Comparison of ENCODE assay signal across 11 cellular contexts in the genomic region with DNA sequence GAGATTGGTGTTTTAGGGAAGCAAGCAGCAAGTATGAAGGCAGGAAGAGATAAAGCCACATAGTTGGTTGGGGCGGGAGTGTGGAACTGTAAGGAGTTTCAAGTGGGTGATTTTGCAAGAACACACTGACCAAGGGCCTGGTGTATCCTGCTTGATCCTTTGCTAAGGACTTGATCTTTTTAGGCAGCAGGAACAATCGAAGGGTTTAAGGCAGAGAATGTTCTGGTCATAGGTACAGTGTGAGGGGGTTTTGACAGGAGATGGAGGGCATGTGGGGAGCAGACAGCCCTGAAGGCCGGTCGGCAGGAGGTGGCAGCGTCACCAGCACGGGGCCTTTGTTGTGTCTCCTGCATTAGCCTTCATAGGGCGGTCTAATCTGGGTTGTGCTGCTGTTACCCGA. TPM values are rescaled to one million over a fixed set of nuclear protein-coding genes. Genes with fewer than 3 reads are reported as not detected.
DNase-seq lines count a peak whose midpoint lies in the region; ATAC-seq, FAIRE-seq and TF ChIP-seq lines count a peak whose summit lies in the region.
"Had no signal": no experiment of that assay in that cellular context is flagged by ENCODE, and none has a peak within 500 bp of the region (broad histone marks: within the 10 kb centered on the region; RNA-seq: fewer than 3 reads in every experiment).

No MANE protein-coding gene starts in this region.

- no peak for FAIRE-seq in frontal cortex (lab: Jason Lieb, UNC)
- FAIRE-seq: colon had no signal

- peak; percentile 71 for DNase-seq in ELF-1 (ENCODE audit: low read depth, low spot score)
- peak; percentile 90 for DNase-seq in SKM-1 treated with dmso at 0.1 percent for 144 hours (lab: John Stamatoyannopoulos, UW; ENCODE audit: unreplicated experiment)
- peak; percentile 16 for DNase-seq in fibroblast of mammary gland (ENCODE audit: low read depth)
- DNase-seq in omental fat pad (ENCODE audit: low spot score): no peak
- no peak for DNase-seq in H4 (ENCODE audit: low spot score)
- no peak for DNase-seq in frontal cortex (ENCODE audit: low spot score in 2 of 2)
- DNase-seq in NCI-H2227 treated with DMSO at 0.1 percent for 48 hours (lab: John Stamatoyannopoulos, UW): no peak
- DNase-seq: NCI-H1092 had no signal

- no peak overlapping the region for H3K4me3 ChIP-seq in fibroblast of mammary gland (ENCODE audit: control insufficient read depth, low read depth, low read length)

- ATAC-seq in omental fat pad (ENCODE audit: low FRiP score) (peak; percentile 54), HG02885 (IDR thresholded peaks at IDR 0.05; ENCODE audit: poor library complexity, unreplicated experiment) (no peak)
- ATAC-seq: HCT116 had no signal

- no peak for TF ChIP-seq CTCF in fibroblast of mammary gland (conservative IDR thresholded peaks at IDR 0.05; ENCODE audit: control insufficient read depth, insufficient read depth, low read depth, low read length)
- TF ChIP-seq CTCF in omental fat pad (IDR thresholded peaks at IDR 0.05): no peak

RNA-seq across cellular contexts. Expression of a gene that starts 54.7 kb away (rescaled TPM):
- total RNA-seq in omental fat pad (10 to 100 TPM; 16.7 to 30.1 (median 24.9) TPM), frontal cortex (17.1 TPM)
- total RNA-seq in H4 (2014; rRNA removed; shearing (Covaris generic)): 8.9 and 9.6 TPM in 2 replicates

Comparison
In these comparisons a context has a peak if more than half of its experiments do, and no peak if none do; other contexts are left out.
1. DNase-seq: peak in ELF-1 (single experiment), SKM-1 treated with dmso at 0.1 percent for 144 hours (single experiment) and fibroblast of mammary gland (single experiment); none in omental fat pad (single experiment), H4 (single experiment), frontal cortex (0 of 2) and NCI-H2227 treated with DMSO at 0.1 percent for 48 hours (single experiment).